In the genomic region with DNA sequence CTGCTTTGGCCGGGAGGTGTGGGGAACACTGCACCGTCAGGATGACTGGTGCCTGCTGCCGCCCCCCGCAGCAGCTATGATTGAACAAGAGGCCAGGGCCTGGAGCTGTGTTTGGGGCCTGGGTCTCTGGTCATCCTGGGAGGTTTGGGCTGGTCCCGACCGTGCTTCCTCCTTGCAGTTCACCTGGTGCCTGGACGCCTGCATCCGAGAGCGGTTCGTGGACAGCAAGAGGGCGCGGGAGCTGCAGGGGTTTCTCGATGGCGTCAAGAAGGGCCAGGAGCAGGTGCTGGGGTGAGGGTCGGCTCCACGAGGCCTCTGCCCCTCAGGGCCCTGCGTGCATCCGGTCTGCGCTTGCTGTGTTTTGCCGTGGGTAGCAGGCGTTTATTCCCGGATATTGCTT, we compare ENCODE assay signal across 34 cellular contexts. TPM values are rescaled to one million over a fixed set of nuclear protein-coding genes. Genes with fewer than 3 reads are reported as not detected.
"Had no signal": no experiment of that assay in that cellular context is flagged by ENCODE, and none has a peak within 500 bp of the region (broad histone marks: within the 10 kb centered on the region; RNA-seq: fewer than 3 reads in every experiment).

No MANE protein-coding gene starts in this region.

- H3K9me3 Mint-ChIP-seq: activated CD8-positive, alpha-beta T cell treated with anti-CD3 and anti-CD28 coated beads for 36 hours; activated naive CD8-positive, alpha-beta T cell treated with anti-CD3 and anti-CD28 coated beads for 36 hours; activated T-cell treated with anti-CD3 and anti-CD28 coated beads, Interleukin-2, amount 50 U/mL, for 72 hours; activated T-helper 17 cell treated with anti-CD3 and anti-CD28 coated beads, Interleukin-2, amount 50 U/mL, for 72 hours had no signal

- H3K27me3 Mint-ChIP-seq: activated CD8-positive, alpha-beta T cell treated with anti-CD3 and anti-CD28 coated beads for 36 hours; activated naive CD8-positive, alpha-beta T cell treated with anti-CD3 and anti-CD28 coated beads for 36 hours; activated T-helper 17 cell treated with anti-CD3 and anti-CD28 coated beads, Interleukin-2, amount 50 U/mL, for 72 hours had no signal

- H3K4me3 Mint-ChIP-seq: activated CD8-positive, alpha-beta T cell treated with anti-CD3 and anti-CD28 coated beads for 36 hours; activated naive CD8-positive, alpha-beta T cell treated with anti-CD3 and anti-CD28 coated beads for 36 hours; activated T-cell treated with anti-CD3 and anti-CD28 coated beads, Interleukin-2, amount 50 U/mL, for 72 hours; activated T-helper 17 cell treated with anti-CD3 and anti-CD28 coated beads, Interleukin-2, amount 50 U/mL, for 72 hours had no signal

- H3K27ac ChIP-seq: brain microvascular endothelial cell, WERI-Rb-1 had no signal

- H3K4me1 Mint-ChIP-seq: activated naive CD8-positive, alpha-beta T cell treated with anti-CD3 and anti-CD28 coated beads for 36 hours had no signal

- H3K27ac Mint-ChIP-seq: activated CD8-positive, alpha-beta T cell treated with anti-CD3 and anti-CD28 coated beads for 36 hours; activated naive CD8-positive, alpha-beta T cell treated with anti-CD3 and anti-CD28 coated beads for 36 hours; activated T-cell treated with anti-CD3 and anti-CD28 coated beads, Interleukin-2, amount 50 U/mL, for 72 hours; activated T-helper 17 cell treated with anti-CD3 and anti-CD28 coated beads, Interleukin-2, amount 50 U/mL, for 72 hours had no signal

- DNase-seq: activated CD4-positive, alpha-beta T cell treated with anti-CD3 and anti-CD28 coated beads for 1 hour; activated CD4-positive, alpha-beta T cell treated with anti-CD3 and anti-CD28 coated beads for 48 hours; activated CD4-positive, CD25-positive, alpha-beta regulatory T cell; activated CD8-positive, alpha-beta T cell treated with anti-CD3 and anti-CD28 coated beads for 36 hours; activated effector memory CD4-positive, alpha-beta T cell treated with anti-CD3 and anti-CD28 coated beads, Interleukin-2, amount 50 U/mL, for 16 hours; activated naive CD4-positive, alpha-beta T cell; activated naive CD4-positive, alpha-beta T cell treated with anti-CD3 and anti-CD28 coated beads, Interleukin-2, amount 50 U/mL, for 16 hours; activated naive CD8-positive, alpha-beta T cell treated with anti-CD3 and anti-CD28 coated beads for 36 hours; activated T-cell treated with anti-CD3 and anti-CD28 coated beads, Interleukin-2, amount 50 U/mL, for 1 hour; activated T-cell treated with anti-CD3 and anti-CD28 coated beads, Interleukin-2, amount 50 U/mL, for 72 hours; amniotic stem cell; brain microvascular endothelial cell; central memory CD4-positive, alpha-beta T cell; Karpas-422; NCI-H1105; NCI-H1417 treated with DMSO at 0.1 percent for 48 hours; NCI-H187 treated with DMSO at 0.1 percent for 48 hours; NCI-H2081 treated with DMSO at 0.1 percent for 48 hours; NCI-H345; NCI-H524 treated with DMSO at 0.1 percent for 48 hours; Right ventricle myocardium superior; SW 1271; T-helper 1 cell; T-helper 2 cell; T-helper 9 cell; WERI-Rb-1 had no signal

- ATAC-seq: activated CD8-positive, alpha-beta T cell treated with anti-CD3 and anti-CD28 coated beads for 36 hours; activated T-cell treated with anti-CD3 and anti-CD28 coated beads, Interleukin-2, amount 50 U/mL, for 72 hours; activated T-helper 17 cell treated with anti-CD3 and anti-CD28 coated beads, Interleukin-2, amount 50 U/mL, for 72 hours; Panc1 had no signal

- H3K27me3 ChIP-seq: brain microvascular endothelial cell had no signal

RNA-seq across cellular contexts. Expression of a gene that starts 13.0 kb away (rescaled TPM):
- total RNA-seq: activated CD8-positive, alpha-beta memory T cell treated with anti-CD3 and anti-CD28 coated beads for 36 hours; activated CD8-positive, alpha-beta T cell treated with anti-CD3 and anti-CD28 coated beads for 36 hours; activated naive CD8-positive, alpha-beta T cell treated with anti-CD3 and anti-CD28 coated beads for 36 hours; activated T-helper 17 cell treated with anti-CD3 and anti-CD28 coated beads, Interleukin-2, amount 50 U/mL, for 72 hours; aorta; cerebellum; MCF 10A; NCI-H460; RPMI7951 had no signal
- polyA plus RNA-seq: aorta had no signal

RNA-seq across cellular contexts. Expression of a gene that starts 33.4 kb away (rescaled TPM):
- total RNA-seq: activated CD8-positive, alpha-beta memory T cell treated with anti-CD3 and anti-CD28 coated beads for 36 hours; activated CD8-positive, alpha-beta T cell treated with anti-CD3 and anti-CD28 coated beads for 36 hours; activated naive CD8-positive, alpha-beta T cell treated with anti-CD3 and anti-CD28 coated beads for 36 hours; activated T-helper 17 cell treated with anti-CD3 and anti-CD28 coated beads, Interleukin-2, amount 50 U/mL, for 72 hours; aorta; cerebellum; MCF 10A; NCI-H460; Right ventricle myocardium superior; RPMI7951 had no signal
- polyA plus RNA-seq: aorta had no signal
